1 cellular context compared by ENCODE assay signal in the genomic region with DNA sequence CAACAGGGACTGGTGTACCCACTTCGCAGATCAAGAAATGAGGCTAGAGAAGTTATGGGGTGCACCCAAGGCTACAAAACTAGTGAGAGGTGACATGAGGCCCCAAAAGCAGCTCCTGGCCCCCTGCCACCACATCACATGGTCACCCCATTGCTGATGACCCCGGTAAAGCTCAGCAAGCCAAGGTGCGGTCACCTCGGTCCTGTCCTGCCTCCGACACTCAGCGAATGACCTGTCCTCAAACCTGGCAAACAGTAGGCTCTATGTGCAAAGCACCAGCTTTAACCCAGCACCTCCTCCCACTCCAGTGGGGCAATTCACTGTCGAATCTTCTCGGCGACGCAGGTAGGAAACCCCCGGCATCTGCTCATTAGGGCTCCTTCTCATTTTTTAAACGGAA.
TF ChIP-seq lines count a peak whose summit lies in the region.

No MANE protein-coding gene starts in this region.

TF ChIP-seq in H1, 55 proteins besides CTCF, POLR2A, EP300 and RAD21 (continued from another document):
- TF ChIP-seq, protein P1, sequence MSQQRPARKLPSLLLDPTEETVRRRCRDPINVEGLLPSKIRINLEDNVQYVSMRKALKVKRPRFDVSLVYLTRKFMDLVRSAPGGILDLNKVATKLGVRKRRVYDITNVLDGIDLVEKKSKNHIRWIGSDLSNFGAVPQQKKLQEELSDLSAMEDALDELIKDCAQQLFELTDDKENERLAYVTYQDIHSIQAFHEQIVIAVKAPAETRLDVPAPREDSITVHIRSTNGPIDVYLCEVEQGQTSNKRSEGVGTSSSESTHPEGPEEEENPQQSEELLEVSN (IDR thresholded peaks at IDR 0.05), result no peak
- TF ChIP-seq CHD1 (IDR thresholded peaks at IDR 0.05; ENCODE audit: low read depth, low read length) (no peak), GABPA (IDR thresholded peaks at IDR 0.05; ENCODE audit: borderline replicate concordance, insufficient read depth, low read length) (no peak)
